Comparison of ENCODE assay signal across 10 cellular contexts in genomic region chr7:125355899-125356298, GRCh38.
A peak's percentile ranks its signal among the peaks of the same experiment; 100 is the strongest.
DNase-seq lines count a peak whose midpoint lies in the region; ATAC-seq and TF ChIP-seq lines count a peak whose summit lies in the region.
"Had no signal": no experiment of that assay in that cellular context is flagged by ENCODE, and none has a peak within 500 bp of the region (broad histone marks: within the 10 kb centered on the region; RNA-seq: fewer than 3 reads in every experiment).

No MANE protein-coding gene starts in this region.

- no peak overlapping the region for H2BK15ac ChIP-seq in mesenchymal stem cell (ENCODE audit: low read depth, poor library complexity, severe bottlenecking)

- no peaks in the 10 kb centered on the region for H3K27me3 Mint-ChIP-seq in type B pancreatic cell

- no peak overlapping the region for H3K4me2 ChIP-seq in mesenchymal stem cell (ENCODE audit: low read length, poor library complexity, severe bottlenecking)

- no CpG with 5 or more reads among the region's 6 CpGs for WGBS in mesenchymal stem cell

- no peak overlapping the region for H4K8ac ChIP-seq in mesenchymal stem cell (ENCODE audit: low read length)

- H3K23ac ChIP-seq in mesenchymal stem cell (ENCODE audit: low read length in 2 of 2) = no peak overlapping the region

- H3K9ac ChIP-seq in mesenchymal stem cell (ENCODE audit: low read length) = peak overlapping the region; percentile 40

- peak overlapping the region in 1 of 2 experiments; percentile 36 for H3K4me3 ChIP-seq in mesenchymal stem cell (ENCODE audit: insufficient read depth in 1 of 2, low read depth in 1 of 2, low read length in 2 of 2)
- no peak overlapping the region for H3K4me3 ChIP-seq in upper lobe of right lung

- H4K91ac ChIP-seq in mesenchymal stem cell (ENCODE audit: low read length) = no peak overlapping the region

- H2AFZ ChIP-seq in mesenchymal stem cell (ENCODE audit: low read depth, low read length) = no peak overlapping the region

- no peak overlapping the region for H3K4me3 Mint-ChIP-seq in type B pancreatic cell
- H3K4me3 Mint-ChIP-seq: T-helper 1 cell treated with Interleukin-12 subunit alpha and Interleukin-12 subunit beta and Interleukin-4 antibody, amounts not matched to agents 30 μg/mL and 1 μg/mL, for 36 hours had no signal

- no peak overlapping the region for H3K4ac ChIP-seq in mesenchymal stem cell (ENCODE audit: low read depth in 1 of 2, low read length in 2 of 2)

- no peak overlapping the region for H3K27ac Mint-ChIP-seq in type B pancreatic cell
- H3K27ac Mint-ChIP-seq: T-helper 1 cell treated with Interleukin-12 subunit alpha and Interleukin-12 subunit beta and Interleukin-4 antibody, amounts not matched to agents 30 μg/mL and 1 μg/mL, for 36 hours had no signal

- H3K9me3 Mint-ChIP-seq in type B pancreatic cell = no peaks in the 10 kb centered on the region
- H3K9me3 Mint-ChIP-seq: T-helper 1 cell treated with Interleukin-12 subunit alpha and Interleukin-12 subunit beta and Interleukin-4 antibody, amounts not matched to agents 30 μg/mL and 1 μg/mL, for 36 hours had no signal

- no peak overlapping the region for H3K14ac ChIP-seq in mesenchymal stem cell (ENCODE audit: low read length in 2 of 2)

- H3K4me1 Mint-ChIP-seq in type B pancreatic cell (ENCODE audit: unreplicated experiment) = no peaks in the 10 kb centered on the region

- no peaks in the 10 kb centered on the region for H3K36me3 ChIP-seq in mesenchymal stem cell (ENCODE audit: control insufficient read depth in 1 of 2, insufficient read depth in 2 of 2, low read depth in 1 of 2, low read length in 2 of 2)
- H3K36me3 ChIP-seq in upper lobe of right lung = no peaks in the 10 kb centered on the region

- H3K27ac ChIP-seq in mesenchymal stem cell (ENCODE audit: low read length, poor library complexity, severe bottlenecking) (peak overlapping the region; percentile 59), upper lobe of right lung (no peak overlapping the region)

- no peak overlapping the region for H2BK12ac ChIP-seq in mesenchymal stem cell (ENCODE audit: low read length in 2 of 2)

- intact Hi-C loops in upper lobe of right lung (cut with DNase I) = no loop called here

- H2BK120ac ChIP-seq in mesenchymal stem cell (ENCODE audit: low read depth, low read length) = no peak overlapping the region

- peaks cover 5% of the 10 kb centered on the region for H3K9me3 ChIP-seq in mesenchymal stem cell (ENCODE audit: control insufficient read depth, low read length)
- no peaks in the 10 kb centered on the region for H3K9me3 ChIP-seq in upper lobe of right lung

- TF ChIP-seq CTCF in type B pancreatic cell (conservative IDR thresholded peaks at IDR 0.05) (no peak), upper lobe of right lung (IDR thresholded peaks at IDR 0.05) (no peak)

- ATAC-seq in GM18907 (IDR thresholded peaks at IDR 0.05; ENCODE audit: unreplicated experiment) (peak; percentile 67), HG02981 (IDR thresholded peaks at IDR 0.05; ENCODE audit: unreplicated experiment) (peak; percentile 89), upper lobe of right lung (no peak)

- H2AK5ac ChIP-seq in mesenchymal stem cell (ENCODE audit: low read length, severe bottlenecking) = no peak overlapping the region

- H3K36me3 Mint-ChIP-seq in type B pancreatic cell = no peaks in the 10 kb centered on the region

- no peak overlapping the region for H2BK5ac ChIP-seq in mesenchymal stem cell (ENCODE audit: low read depth, low read length, poor library complexity, severe bottlenecking)

- DNase-seq in RKO (ENCODE audit: low spot score) (peak; percentile 4), mesenchymal stem cell (peak; percentile 87), NCI-H526 treated with DMSO at 0.1 percent for 48 hours (lab: John Stamatoyannopoulos, UW) (no peak), type B pancreatic cell (ENCODE audit: extremely low spot score, unreplicated experiment) (no peak), upper lobe of right lung (no peak)
- no peak for DNase-seq in stimulated activated CD4-positive, alpha-beta T cell treated with anti-CD3 and anti-CD28 coated beads, Interleukin-4, amount 100 ng/mL, for 24 hours
- DNase-seq: posterior cingulate gyrus had no signal

- H3K4me1 ChIP-seq in mesenchymal stem cell (ENCODE audit: control insufficient read depth, insufficient read depth, low read depth, low read length) = no peaks in the 10 kb centered on the region
- no peaks in the 10 kb centered on the region for H3K4me1 ChIP-seq in upper lobe of right lung

- no peaks in the 10 kb centered on the region for H3K79me1 ChIP-seq in mesenchymal stem cell (replicated peaks; ENCODE audit: low read length, poor library complexity, severe bottlenecking)

- no peak overlapping the region for H3K18ac ChIP-seq in mesenchymal stem cell (ENCODE audit: low read depth in 1 of 2, low read length in 2 of 2)

- H3K27me3 ChIP-seq in mesenchymal stem cell (ENCODE audit: control insufficient read depth in 1 of 2, insufficient read depth in 1 of 2, low read length in 2 of 2) = no peaks in the 10 kb centered on the region
- no peaks in the 10 kb centered on the region for H3K27me3 ChIP-seq in upper lobe of right lung

Comparison
In these comparisons a context has a peak if more than half of its experiments do, and no peak if none do; other contexts are left out.
1. DNase-seq: peak in RKO (single experiment) and mesenchymal stem cell (single experiment); none in NCI-H526 treated with DMSO at 0.1 percent for 48 hours (single experiment), type B pancreatic cell (single experiment), stimulated activated CD4-positive, alpha-beta T cell treated with anti-CD3 and anti-CD28 coated beads, Interleukin-4, amount 100 ng/mL, for 24 hours (single experiment) and upper lobe of right lung (single experiment).